In the genomic region with DNA sequence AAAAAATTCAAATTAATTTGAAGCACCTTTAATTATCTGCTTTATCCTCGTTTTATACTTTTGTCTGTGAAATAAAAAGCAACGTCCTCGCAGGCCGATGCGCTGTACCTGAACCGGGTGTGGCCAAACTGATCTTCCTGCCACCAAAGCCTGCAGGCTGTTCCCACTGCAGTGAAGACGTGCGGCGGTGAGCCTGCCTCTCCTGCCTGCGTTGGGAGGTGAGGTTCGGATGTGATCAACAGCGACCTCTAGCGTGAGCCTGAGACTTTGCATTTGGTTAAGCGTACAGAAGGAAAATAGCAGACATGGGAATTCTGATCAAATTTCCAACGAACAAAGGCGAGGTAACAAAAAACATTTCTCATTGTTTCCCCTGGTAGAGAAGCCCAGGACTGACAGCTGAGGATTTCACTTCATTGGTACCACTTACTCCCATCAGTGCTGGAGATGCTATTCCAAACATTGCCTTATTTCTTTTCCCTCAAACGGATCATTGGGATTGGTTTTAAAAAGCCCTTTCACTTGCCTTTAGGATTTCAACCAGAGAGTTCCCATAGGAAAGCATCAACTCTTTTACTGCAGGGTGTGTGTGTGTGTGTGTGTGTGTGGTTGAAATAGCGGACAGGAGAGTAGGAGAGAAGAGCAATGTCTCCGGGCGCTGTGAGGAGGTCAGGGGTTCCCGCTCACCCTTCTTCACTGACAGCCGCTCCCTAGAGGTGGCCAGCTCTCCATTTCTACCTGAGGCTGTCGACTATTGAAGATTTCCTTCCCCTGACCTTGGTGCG, we compare ENCODE assay signal across 9 cellular contexts. TPM values are rescaled to one million over a fixed set of nuclear protein-coding genes. Genes with fewer than 3 reads are reported as not detected.
DNase-seq lines count a peak whose midpoint lies in the region; ATAC-seq and TF ChIP-seq lines count a peak whose summit lies in the region.
"Had no signal": no experiment of that assay in that cellular context is flagged by ENCODE, and none has a peak within 500 bp of the region (broad histone marks: within the 10 kb centered on the region; RNA-seq: fewer than 3 reads in every experiment).

No MANE protein-coding gene starts in this region.

- no peak overlapping the region for H3K9ac ChIP-seq in parathyroid adenoma

- H3K79me2 ChIP-seq in parathyroid adenoma: no peaks in the 10 kb centered on the region

- peaks cover 17% of the 10 kb centered on the region for H3K4me1 Mint-ChIP-seq in type B pancreatic cell (ENCODE audit: unreplicated experiment)

- H3K4me3 ChIP-seq in NB4 (ENCODE audit: low read depth, low read length): no peak overlapping the region
- no peak overlapping the region for H3K4me3 ChIP-seq in parathyroid adenoma (ENCODE audit: low read depth, low read length)

- H3K9me3 ChIP-seq in parathyroid adenoma (ENCODE audit: control insufficient read depth, low read length): no peaks in the 10 kb centered on the region

- TF ChIP-seq CTCF in NB4 (IDR thresholded peaks at IDR 0.05; ENCODE audit: low read depth, low read length) (peak; percentile 88), parathyroid adenoma (IDR thresholded peaks at IDR 0.05) (peak; percentile 95), type B pancreatic cell (conservative IDR thresholded peaks at IDR 0.05) (peak; percentile 96)

- H3K4me1 ChIP-seq in parathyroid adenoma: no peaks in the 10 kb centered on the region

- H3K36me3 Mint-ChIP-seq in type B pancreatic cell: no peaks in the 10 kb centered on the region

- no peaks in the 10 kb centered on the region for H3K27me3 Mint-ChIP-seq in type B pancreatic cell

- H3K27ac ChIP-seq in parathyroid adenoma: no peak overlapping the region

- no peaks in the 10 kb centered on the region for H3K27me3 ChIP-seq in parathyroid adenoma (ENCODE audit: control insufficient read depth, insufficient read depth, low read length)

- peak overlapping the region; percentile 42 for H3K27ac Mint-ChIP-seq in type B pancreatic cell
- H3K27ac Mint-ChIP-seq: dendritic cell treated with granulocyte-macrophage colony-stimulating factor and Interleukin-4, amounts not matched to agents 40 ng/mL and 50 ng/mL, for 4 days had no signal

- H3K36me3 ChIP-seq in parathyroid adenoma (ENCODE audit: control insufficient read depth, insufficient read depth, low read length): no peaks in the 10 kb centered on the region

- no peak for TF ChIP-seq POLR2A in NB4 (IDR thresholded peaks at IDR 0.05; ENCODE audit: extremely low read depth, insufficient read length)

- H3K9me3 Mint-ChIP-seq in type B pancreatic cell: no peaks in the 10 kb centered on the region
- H3K9me3 Mint-ChIP-seq: dendritic cell treated with granulocyte-macrophage colony-stimulating factor and Interleukin-4, amounts not matched to agents 40 ng/mL and 50 ng/mL, for 4 days had no signal

- H3K4me3 Mint-ChIP-seq in type B pancreatic cell: peak overlapping the region; percentile 51
- H3K4me3 Mint-ChIP-seq: dendritic cell treated with granulocyte-macrophage colony-stimulating factor and Interleukin-4, amounts not matched to agents 40 ng/mL and 50 ng/mL, for 4 days had no signal

- H2AFZ ChIP-seq in parathyroid adenoma: peak overlapping the region; percentile 47

- DNase-seq in D341Med (ENCODE audit: low spot score) (peak; percentile 89), NB4 (ENCODE audit: low read depth) (peak; percentile 87), SK-N-DZ (ENCODE audit: low spot score) (peak; percentile 84), globus pallidus (ENCODE audit: low spot score) (peak; percentile 76), type B pancreatic cell (ENCODE audit: extremely low spot score, unreplicated experiment) (peak; percentile 84)
- DNase-seq in activated gamma-delta T cell treated with anti-CD3 and anti-CD28 coated beads, Interleukin-2, amount 50 U/mL, for 16 hours (ENCODE audit: low read depth): peak; percentile 63

- peak overlapping the region; percentile 31 for H3K4me2 ChIP-seq in parathyroid adenoma (ENCODE audit: low read length)

- ATAC-seq in GM21723 (IDR thresholded peaks at IDR 0.05; ENCODE audit: unreplicated experiment): peak; percentile 68

RNA-seq across cellular contexts. Expression of gene CCN6, which starts 56.6 kb away (rescaled TPM):
- not detected in 2 replicates for polyA plus RNA-seq in SK-N-DZ (2014; cell fraction: cytosol; rRNA removed)
- not detected in 2 replicates for polyA plus RNA-seq in SK-N-DZ (2014; cell fraction: nucleus; rRNA removed)
- not detected in 2 replicates for total RNA-seq in type B pancreatic cell (ENCODE audit: low replicate concordance)
